9 cellular contexts compared by ENCODE assay signal in genomic region chr5:179803651-179804598, GRCh38. TPM values are rescaled to one million over a fixed set of nuclear protein-coding genes. Genes with fewer than 3 reads are reported as not detected.
DNase-seq lines count a peak whose midpoint lies in the region; ATAC-seq, FAIRE-seq and TF ChIP-seq lines count a peak whose summit lies in the region.
"Had no signal": no experiment of that assay in that cellular context is flagged by ENCODE, and none has a peak within 500 bp of the region (broad histone marks: within the 10 kb centered on the region; RNA-seq: fewer than 3 reads in every experiment).

No MANE protein-coding gene starts in this region.

- intact Hi-C loops in HCT116 (cut with micrococcal nuclease), result loop anchor here (2.0 to 5.0 kb wide), 3 partner anchors 55 to 288 kb away; partner anchors contain the start of genes MRNIP and TBC1D9B

- TF ChIP-seq CTCF in A549 (IDR thresholded peaks at IDR 0.05) (no peak), HCT116 (IDR thresholded peaks at IDR 0.05 in 2 of 3, conservative IDR thresholded peaks at IDR 0.05 in 1 of 3; ENCODE audit: borderline replicate concordance in 1 of 3, insufficient read depth in 1 of 3, low read depth in 2 of 3, low read length in 2 of 3) (no peak), VCaP (conservative IDR thresholded peaks at IDR 0.05) (no peak), hepatocyte (IDR thresholded peaks at IDR 0.05; ENCODE audit: poor library complexity) (no peak), WERI-Rb-1 (IDR thresholded peaks at IDR 0.05; ENCODE audit: low read depth, low read length) (no peak)

- CTCF ChIA-PET in A549 (lab: Yijun Ruan, JAX), result interaction anchor here (0.7 to 6.2 kb wide), 5 partner anchors 9 to 320 kb away, joined by 3 to 86 read pairs (median 3); partner anchors contain the start of gene LTC4S
- CTCF ChIA-PET in HCT116 (lab: Charles Lee), result interaction anchor here (2.7 kb wide), 1 partner anchor 16 kb away, joined by 8 read pairs; the partner anchor contains the start of gene SQSTM1

- in situ Hi-C loops in HAP-1 (cut with MboI; ENCODE audit: low sequenced_read_pairs), result no loop called here

- no peaks in the 10 kb centered on the region for H4K20me1 ChIP-seq in HCT116 (ENCODE audit: insufficient read depth)
- H4K20me1 ChIP-seq in hepatocyte (ENCODE audit: insufficient read depth, poor library complexity, severe bottlenecking), result peaks cover 48% of the 10 kb centered on the region

- peaks cover 23 to 33% of the 10 kb centered on the region in 2 donors for H3K36me3 Mint-ChIP-seq in stimulated activated naive B cell treated with anti-CD40 and anti-IgM and Interleukin-4, amounts not matched to agents 10 μg/mL and 1 μg/mL and 100 μg/mL, for 72 hours

- FAIRE-seq in A549 (lab: Jason Lieb, UNC), result no peak
- FAIRE-seq: GM18507 had no signal

- H3K9me3 Mint-ChIP-seq in stimulated activated naive B cell treated with anti-CD40 and anti-IgM and Interleukin-4, amounts not matched to agents 10 μg/mL and 1 μg/mL and 100 μg/mL, for 72 hours, result no peaks in the 10 kb centered on the region

- peak overlapping the region; percentile 88 for H3K9ac ChIP-seq in HCT116 (ENCODE audit: low read length)

- H3K4me1 Mint-ChIP-seq in stimulated activated naive B cell treated with anti-CD40 and anti-IgM and Interleukin-4, amounts not matched to agents 10 μg/mL and 1 μg/mL and 100 μg/mL, for 72 hours, result peaks cover 40 to 42% of the 10 kb centered on the region in 2 donors

- H3K9me3 ChIP-seq in A549 (no peaks in the 10 kb centered on the region), HCT116 (ENCODE audit: control insufficient read depth in 1 of 2, insufficient read depth in 1 of 2, low read depth in 1 of 2, low read length in 2 of 2) (no peaks in the 10 kb centered on the region), hepatocyte (ENCODE audit: low read depth) (no peaks in the 10 kb centered on the region), WERI-Rb-1 (ENCODE audit: severe bottlenecking) (no peaks in the 10 kb centered on the region), HAP-1 (no peaks in the 10 kb centered on the region)

- H3K27me3 Mint-ChIP-seq in stimulated activated naive B cell treated with anti-CD40 and anti-IgM and Interleukin-4, amounts not matched to agents 10 μg/mL and 1 μg/mL and 100 μg/mL, for 72 hours, result no peaks in the 10 kb centered on the region

- no peak overlapping the region for H2AFZ ChIP-seq in HCT116 (ENCODE audit: low read depth, low read length, poor library complexity, severe bottlenecking)
- H2AFZ ChIP-seq in hepatocyte, result no peak overlapping the region

- peak overlapping the region; percentile 81 for H3K27ac Mint-ChIP-seq in stimulated activated naive B cell treated with anti-CD40 and anti-IgM and Interleukin-4, amounts not matched to agents 10 μg/mL and 1 μg/mL and 100 μg/mL, for 72 hours

- DNase-seq in A549 (ENCODE audit: low read depth in 1 of 2, low spot score in 1 of 2) (no peak), HCT116 (ENCODE audit: low read depth, low spot score) (no peak), hepatocyte (ENCODE audit: low spot score) (peak; percentile 19), WERI-Rb-1 (no peak), HAP-1 (ENCODE audit: low spot score in 2 of 2) (no peak), NCI-H748 (lab: John Stamatoyannopoulos, UW; ENCODE audit: unreplicated experiment) (no peak)
- peak; percentile 63 for DNase-seq in stimulated activated naive B cell treated with anti-CD40 and anti-IgM and Interleukin-4, amounts not matched to agents 10 μg/mL and 1 μg/mL and 100 μg/mL, for 72 hours

- TF ChIP-seq POLR2A in A549 (IDR thresholded peaks at IDR 0.05; ENCODE audit: low read length), result no peak
- no peak for TF ChIP-seq POLR2A in HCT116 (IDR thresholded peaks at IDR 0.05; ENCODE audit: borderline replicate concordance, extremely low read depth, insufficient read depth, insufficient read length)

- peak overlapping the region; percentile 91 to 99; a peak in 3 of 6 replicates for H3K27ac ChIP-seq in A549
- peak overlapping the region; percentile 99 for H3K27ac ChIP-seq in HCT116 (ENCODE audit: low read depth, low read length)
- H3K27ac ChIP-seq in VCaP, result peak overlapping the region; percentile 100
- H3K27ac ChIP-seq in hepatocyte, result no peak overlapping the region
- no peak overlapping the region for H3K27ac ChIP-seq in WERI-Rb-1

- no peak overlapping the region for H3K4me3 ChIP-seq in A549
- peak overlapping the region; percentile 68 to 92; a peak in 3 of 4 replicates for H3K4me3 ChIP-seq in HCT116 (replicated peaks in 1 of 2; ENCODE audit: low read depth in 1 of 2, low read length in 2 of 2)
- no peak overlapping the region for H3K4me3 ChIP-seq in hepatocyte
- no peak overlapping the region for H3K4me3 ChIP-seq in WERI-Rb-1 (ENCODE audit: low read depth, low read length)
- H3K4me3 ChIP-seq in HAP-1, result no peak overlapping the region

- H3K9me2 ChIP-seq in HCT116 (ENCODE audit: insufficient read depth) (no peaks in the 10 kb centered on the region), hepatocyte (replicated peaks; ENCODE audit: insufficient read depth) (no peaks in the 10 kb centered on the region)

- ATAC-seq in A549, result no peak
- no peak for ATAC-seq in HCT116
- peak; percentile 63 to 66 for ATAC-seq in stimulated activated naive B cell treated with anti-CD40 and anti-IgM and Interleukin-4, amounts not matched to agents 10 μg/mL and 1 μg/mL and 100 μg/mL, for 72 hours (replicated peaks)

- no peak for TF ChIP-seq RAD21 in A549 (conservative IDR thresholded peaks at IDR 0.05 in 1 of 2, IDR thresholded peaks at IDR 0.05 in 1 of 2)
- TF ChIP-seq RAD21 in HCT116 (IDR thresholded peaks at IDR 0.05; ENCODE audit: low read depth), result no peak

- POLR2A ChIA-PET in A549 (lab: Yijun Ruan, JAX), result no interaction called here
- POLR2A ChIA-PET in HCT116 (lab: Charles Lee), result no interaction called here

- H3K36me3 ChIP-seq in HCT116 (ENCODE audit: control insufficient read depth in 1 of 2, insufficient read depth in 2 of 2, low read length in 2 of 2) (peaks cover 5 to 12% of the 10 kb centered on the region in 2 experiments; a peak in 1 of 4 replicates), hepatocyte (replicated peaks; ENCODE audit: insufficient read depth, low read depth) (no peaks in the 10 kb centered on the region), WERI-Rb-1 (no peaks in the 10 kb centered on the region), HAP-1 (replicated peaks) (peaks cover 32% of the 10 kb centered on the region)

- H3K4me1 ChIP-seq in A549 (peaks cover 44% of the 10 kb centered on the region), HCT116 (ENCODE audit: control insufficient read depth in 1 of 2, insufficient read depth in 2 of 2, low read length in 2 of 2) (peaks cover 38 to 49% of the 10 kb centered on the region in 2 experiments), hepatocyte (ENCODE audit: insufficient read depth) (peaks cover 36% of the 10 kb centered on the region), HAP-1 (peaks cover 8% of the 10 kb centered on the region)

- H3K4me3 Mint-ChIP-seq in stimulated activated naive B cell treated with anti-CD40 and anti-IgM and Interleukin-4, amounts not matched to agents 10 μg/mL and 1 μg/mL and 100 μg/mL, for 72 hours, result peak overlapping the region; percentile 94 to 97

- no peaks in the 10 kb centered on the region for H3K27me3 ChIP-seq in HCT116 (ENCODE audit: insufficient read depth, low read length)
- H3K27me3 ChIP-seq in hepatocyte, result no peaks in the 10 kb centered on the region
- no peaks in the 10 kb centered on the region for H3K27me3 ChIP-seq in WERI-Rb-1 (ENCODE audit: insufficient read depth, low read depth, severe bottlenecking)
- H3K27me3 ChIP-seq in HAP-1 (ENCODE audit: low read depth), result no peaks in the 10 kb centered on the region

- 74% methylated on average over 17 of the region's 20 CpGs for WGBS in A549 (ENCODE audit: missing lambda C conversion rate)
- 76% methylated on average over 16 of the region's 20 CpGs for WGBS in hepatocyte (ENCODE audit: low lambda C conversion rate, missing lambda C conversion rate)

- no peak for TF ChIP-seq EP300 in A549 (IDR thresholded peaks at IDR 0.05)

- peaks cover 45% of the 10 kb centered on the region for H3K79me2 ChIP-seq in HCT116 (ENCODE audit: insufficient read depth, low read length)
- H3K79me2 ChIP-seq in hepatocyte, result peaks cover 58% of the 10 kb centered on the region

- H3K4me2 ChIP-seq in A549 (peak overlapping the region; percentile 95), HCT116 (ENCODE audit: low read length) (peak overlapping the region; percentile 99), hepatocyte (peak overlapping the region; percentile 99)

- RAD21 ChIA-PET in HCT116 (lab: Charles Lee; ENCODE audit: low non-redundant PET in 1 of 2, low total read pairs in 2 of 2, uncharacterized antibody in 2 of 2, unreplicated experiment in 2 of 2), result no interaction called here

- no TSS peak for BruUV-seq in HCT116 (replicated peaks; lab: Mats Ljungman, UMichigan)

RNA-seq across cellular contexts. Expression of gene MGAT4B, which starts 2.7 kb away (rescaled TPM):
- polyA plus RNA-seq in A549 (2011; rRNA removed) (57.4 and 110 TPM in 2 replicates), A549 (2017; fragmentation: RNase III; extraction: RNeasy Plus Mini Kit Qiagen cat#74134 plus additional on column Dnase treatment) (153 to 166 TPM (median 153 TPM) in 3 replicates), hepatocyte (233 and 243 TPM in 2 replicates)
- 145 and 194 TPM in 2 replicates for polyA plus RNA-seq in A549 (2012; cell fraction: cytosol; rRNA removed)
- 436 and 532 TPM in 2 replicates for polyA plus RNA-seq in A549 (2012; cell fraction: nucleus; rRNA removed)
- polyA minus RNA-seq in A549 (2011; rRNA and poly(A)+ RNA removed), result 132 and 144 TPM in 2 replicates
- total RNA-seq in HCT116 (2021; ENCODE audit: unreplicated experiment) (148 TPM), hepatocyte (132 and 159 TPM in 2 replicates)
- polyA plus RNA-seq in HCT116 (2012), result 85.4 and 95.3 TPM in 2 replicates

RNA-seq across cellular contexts. Expression of gene LTC4S, which starts 10.1 kb away (rescaled TPM):
- not detected in 2 replicates for polyA plus RNA-seq in A549 (2011; rRNA removed)
- 0.08 and 0.19 TPM in 2 replicates for polyA plus RNA-seq in A549 (2012; cell fraction: cytosol; rRNA removed)
- polyA plus RNA-seq in A549 (2012; cell fraction: nucleus; rRNA removed), result 0.67 and 1.3 TPM in 2 replicates
- polyA plus RNA-seq in A549 (2017; fragmentation: RNase III; extraction: RNeasy Plus Mini Kit Qiagen cat#74134 plus additional on column Dnase treatment), result 0.26 TPM in 1 of 3 replicates, not detected in the others
- polyA minus RNA-seq in A549 (2011; rRNA and poly(A)+ RNA removed), result not detected in 2 replicates
- total RNA-seq in HCT116 (2021; ENCODE audit: unreplicated experiment), result 5.0 TPM
- polyA plus RNA-seq in HCT116 (2012), result 0.85 and 1.5 TPM in 2 replicates
- 0.72 TPM in 1 of 2 replicates, not detected in the other for total RNA-seq in hepatocyte
- 3.7 and 6.5 TPM in 2 replicates for polyA plus RNA-seq in hepatocyte

RNA-seq across cellular contexts. Expression of gene SQSTM1, which starts 16.8 kb away (rescaled TPM):
- polyA plus RNA-seq in A549 (2011; rRNA removed) (362 and 415 TPM in 2 replicates), A549 (2017; fragmentation: RNase III; extraction: RNeasy Plus Mini Kit Qiagen cat#74134 plus additional on column Dnase treatment) (529 to 625 TPM (median 606 TPM) in 3 replicates), hepatocyte (641 and 727 TPM in 2 replicates)
- 377 and 435 TPM in 2 replicates for polyA plus RNA-seq in A549 (2012; cell fraction: cytosol; rRNA removed)
- 848 and 893 TPM in 2 replicates for polyA plus RNA-seq in A549 (2012; cell fraction: nucleus; rRNA removed)
- 233 and 259 TPM in 2 replicates for polyA minus RNA-seq in A549 (2011; rRNA and poly(A)+ RNA removed)
- total RNA-seq in HCT116 (2021; ENCODE audit: unreplicated experiment) (299 TPM), hepatocyte (372 and 402 TPM in 2 replicates)
- polyA plus RNA-seq in HCT116 (2012), result 298 and 317 TPM in 2 replicates

RNA-seq across cellular contexts. Expression of gene MRNIP, which starts 54.7 kb away (rescaled TPM):
- 21.4 and 26.1 TPM in 2 replicates for polyA plus RNA-seq in A549 (2011; rRNA removed)
- polyA plus RNA-seq in A549 (2012; cell fraction: cytosol; rRNA removed), result 19.4 and 20.7 TPM in 2 replicates
- 155 and 197 TPM in 2 replicates for polyA plus RNA-seq in A549 (2012; cell fraction: nucleus; rRNA removed)
- 29.7 to 35.9 TPM (median 30.5 TPM) in 3 replicates for polyA plus RNA-seq in A549 (2017; fragmentation: RNase III; extraction: RNeasy Plus Mini Kit Qiagen cat#74134 plus additional on column Dnase treatment)
- 12.2 and 13.2 TPM in 2 replicates for polyA minus RNA-seq in A549 (2011; rRNA and poly(A)+ RNA removed)
- 36.2 TPM for total RNA-seq in HCT116 (2021; ENCODE audit: unreplicated experiment)
- polyA plus RNA-seq in HCT116 (2012), result 20.9 and 21.7 TPM in 2 replicates
- 11.2 and 21.2 TPM in 2 replicates for total RNA-seq in hepatocyte
- polyA plus RNA-seq in hepatocyte, result 28.5 and 51.6 TPM in 2 replicates

Comparison
In these comparisons a context has a peak if more than half of its experiments do, and no peak if none do; other contexts are left out.
1. ATAC-seq: peak in stimulated activated naive B cell treated with anti-CD40 and anti-IgM and Interleukin-4, amounts not matched to agents 10 μg/mL and 1 μg/mL and 100 μg/mL, for 72 hours (2 of 2); none in A549 (0 of 2) and HCT116 (single experiment).
2. DNase-seq: peak in hepatocyte (single experiment) and stimulated activated naive B cell treated with anti-CD40 and anti-IgM and Interleukin-4, amounts not matched to agents 10 μg/mL and 1 μg/mL and 100 μg/mL, for 72 hours (single experiment); none in A549 (0 of 2), HCT116 (single experiment), WERI-Rb-1 (single experiment), HAP-1 (0 of 2) and NCI-H748 (single experiment).
3. H3K27ac ChIP-seq: peak in A549 (2 of 2), HCT116 (single experiment) and VCaP (single experiment); none in hepatocyte (single experiment) and WERI-Rb-1 (single experiment).
4. H3K4me3 ChIP-seq: peak in HCT116 (2 of 2); none in A549 (single experiment), hepatocyte (single experiment), WERI-Rb-1 (single experiment) and HAP-1 (single experiment).
5. Peak in every context shown above with its lines, with median percentiles within 50 percentile points of each other: H3K4me2 ChIP-seq.